Comparison of ENCODE assay signal across 21 cellular contexts in the genomic region with DNA sequence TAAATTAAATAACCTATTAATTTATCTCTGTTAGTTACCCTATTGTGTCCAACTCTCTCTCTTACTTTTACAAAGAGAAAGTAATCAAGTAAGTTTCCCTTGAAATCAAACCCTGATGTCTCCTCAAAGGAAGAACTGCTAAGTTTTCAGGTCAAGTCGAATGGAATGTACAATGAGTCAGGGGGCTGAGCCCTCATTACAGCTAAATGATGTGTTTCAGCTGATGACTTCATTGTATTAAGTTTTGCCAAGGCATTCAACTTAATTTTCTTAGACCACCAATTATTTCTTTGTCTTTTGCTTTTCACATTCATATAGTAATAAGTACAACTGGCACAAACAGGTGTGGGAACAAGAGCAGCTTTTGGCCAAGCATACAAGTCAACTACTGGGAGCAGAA. TPM values are rescaled to one million over a fixed set of nuclear protein-coding genes. Genes with fewer than 3 reads are reported as not detected.
"Had no signal": no experiment of that assay in that cellular context is flagged by ENCODE, and none has a peak within 500 bp of the region (broad histone marks: within the 10 kb centered on the region; RNA-seq: fewer than 3 reads in every experiment).

No MANE protein-coding gene starts in this region.

- H3K4me3 ChIP-seq: cardiac muscle cell, dorsolateral prefrontal cortex, esophagus muscularis mucosa, right atrium auricular region, skin epidermis, tibial nerve, vagina had no signal

- ATAC-seq: activated CD8-positive, alpha-beta T cell treated with anti-CD3 and anti-CD28 coated beads for 36 hours; activated T-cell treated with anti-CD3 and anti-CD28 coated beads, Interleukin-2, amount 50 U/mL, for 4 hours; T-cell had no signal

- DNase-seq: activated CD4-positive, alpha-beta T cell treated with anti-CD3 and anti-CD28 coated beads for 48 hours; activated CD8-positive, alpha-beta T cell treated with anti-CD3 and anti-CD28 coated beads for 36 hours; activated effector memory CD4-positive, alpha-beta T cell treated with Interleukin-2 at 50 U/mL for 16 hours; activated T-cell treated with anti-CD3 and anti-CD28 coated beads, Interleukin-2, amount 50 U/mL, for 4 hours; dorsolateral prefrontal cortex; foreskin melanocyte; nucleus accumbens; posterior cingulate gyrus; stimulated activated CD4-positive, alpha-beta T cell treated with anti-CD3 and anti-CD28 coated beads, Interleukin-4, amount 100 ng/mL, for 4 hours; stimulated activated CD8-positive, alpha-beta memory T cell treated with anti-CD3 and anti-CD28 coated beads, Interleukin-4, amount 100 ng/mL, for 48 hours; stimulated activated naive CD4-positive, alpha-beta T cell treated with Interleukin-2 at 50 U/mL for 16 hours; substantia nigra; T-cell; T1000; WERI-Rb-1 had no signal

RNA-seq across cellular contexts. Expression of a gene that starts 54.7 kb away (rescaled TPM):
- total RNA-seq: activated T-cell treated with anti-CD3 and anti-CD28 coated beads, Interleukin-2, amount 50 U/mL, for 4 hours; vagina had no signal
- polyA plus RNA-seq: cardiac muscle cell had no signal
